In the genomic region with DNA sequence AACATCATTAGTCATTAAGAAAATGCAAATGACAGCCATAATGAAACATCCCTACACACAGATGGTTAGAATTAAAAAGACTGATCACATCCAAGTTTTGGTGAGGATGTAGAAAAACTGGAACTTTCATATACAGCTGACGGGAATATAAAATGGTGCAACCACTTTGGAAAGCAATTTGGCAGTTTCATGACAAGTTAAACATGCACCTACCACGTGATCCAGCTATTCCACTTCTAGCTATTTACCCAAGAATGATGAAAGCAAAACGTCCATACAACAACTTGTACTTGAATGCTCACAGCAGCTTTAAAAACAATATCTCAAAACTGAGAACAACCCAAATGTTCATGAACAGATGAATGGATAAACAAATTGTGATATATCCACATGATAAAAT, we compare ENCODE assay signal across 23 cellular contexts.
"Had no signal": no experiment of that assay in that cellular context is flagged by ENCODE, and none has a peak within 500 bp of the region (broad histone marks: within the 10 kb centered on the region; RNA-seq: fewer than 3 reads in every experiment).

No MANE protein-coding gene starts in this region.

- H3K36me3 ChIP-seq: heart right ventricle, left ventricle myocardium inferior, lower lobe of right lung, prostate gland, right atrium auricular region, sigmoid colon, stomach, thyroid gland, vagina had no signal

- H3K4me1 ChIP-seq: foreskin keratinocyte, heart right ventricle, left ventricle myocardium inferior, lower lobe of right lung, prostate gland, right atrium auricular region, sigmoid colon, stomach, thyroid gland, vagina had no signal

- H3K9me3 ChIP-seq: heart right ventricle, left ventricle myocardium inferior, lower lobe of right lung, prostate gland, right atrium auricular region, sigmoid colon, stomach, thyroid gland, vagina had no signal

- H3K27me3 ChIP-seq: dorsolateral prefrontal cortex, foreskin keratinocyte, heart right ventricle, right atrium auricular region, sigmoid colon, stomach, thyroid gland, vagina had no signal

- DNase-seq: dorsolateral prefrontal cortex; effector CD4-positive, alpha-beta T cell; foreskin keratinocyte; glutamatergic neuron; heart right ventricle; hippocampal formation; left cardiac atrium; left ventricle myocardium inferior; lower lobe of right lung; naive thymus-derived CD8-positive, alpha-beta T cell; nephron progenitor cell; nucleus accumbens; sigmoid colon; stimulated activated CD4-positive, alpha-beta T cell treated with anti-CD3 and anti-CD28 coated beads, Interleukin-2, amount 100 ng/mL, for 24 hours; stimulated activated CD4-positive, alpha-beta T cell treated with anti-CD3 and anti-CD28 coated beads, Interleukin-4, amount 100 ng/mL, for 24 hours; stimulated activated naive CD4-positive, alpha-beta T cell treated with Interleukin-2 at 50 U/mL for 16 hours; stomach; thyroid gland; trophoblast cell had no signal

- H3K27ac ChIP-seq: dorsolateral prefrontal cortex, foreskin keratinocyte, heart right ventricle, left ventricle myocardium inferior, lower lobe of right lung, prostate gland, right atrium auricular region, sigmoid colon, stomach, thyroid gland, vagina had no signal

- H3K4me3 ChIP-seq: dorsolateral prefrontal cortex, heart right ventricle, left ventricle myocardium inferior, lower lobe of right lung, prostate gland, right atrium auricular region, sigmoid colon, stomach, thyroid gland, vagina had no signal

- ATAC-seq: foreskin keratinocyte; heart right ventricle; left cardiac atrium; lower lobe of right lung; naive thymus-derived CD8-positive, alpha-beta T cell; stimulated activated effector memory CD8-positive, alpha-beta T cell treated with anti-CD3 and anti-CD28 coated beads, Interleukin-12 subunit alpha, Interleukin-12 subunit beta, amount 100 ng/mL, for 72 hours had no signal
